Comparison of ENCODE assay signal across 7 cellular contexts in the genomic region with DNA sequence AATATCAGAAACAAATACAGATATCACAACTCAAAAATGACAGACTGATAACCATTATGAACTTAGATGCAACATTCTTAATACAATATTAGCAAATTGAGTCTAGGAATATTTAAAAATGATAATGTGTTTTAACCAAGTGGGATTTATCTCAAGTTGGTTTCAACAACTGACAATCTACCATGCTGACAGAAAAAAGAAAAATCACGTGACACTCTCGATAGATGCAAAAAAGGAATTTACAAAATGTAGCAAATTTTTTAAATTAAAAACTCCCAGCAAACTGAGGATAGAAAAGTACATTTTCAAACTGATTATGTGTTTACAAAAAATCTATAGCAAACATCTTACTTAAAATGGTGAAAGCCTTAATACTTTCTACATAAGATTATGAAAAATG.
"Had no signal": no experiment of that assay in that cellular context is flagged by ENCODE, and none has a peak within 500 bp of the region (broad histone marks: within the 10 kb centered on the region; RNA-seq: fewer than 3 reads in every experiment).

No MANE protein-coding gene starts in this region.

- DNase-seq: GDM1, GF-D8 had no signal

- FAIRE-seq: G401.6, GM12891, GM12892, GM18507, GM19239 had no signal
